In the genomic region with DNA sequence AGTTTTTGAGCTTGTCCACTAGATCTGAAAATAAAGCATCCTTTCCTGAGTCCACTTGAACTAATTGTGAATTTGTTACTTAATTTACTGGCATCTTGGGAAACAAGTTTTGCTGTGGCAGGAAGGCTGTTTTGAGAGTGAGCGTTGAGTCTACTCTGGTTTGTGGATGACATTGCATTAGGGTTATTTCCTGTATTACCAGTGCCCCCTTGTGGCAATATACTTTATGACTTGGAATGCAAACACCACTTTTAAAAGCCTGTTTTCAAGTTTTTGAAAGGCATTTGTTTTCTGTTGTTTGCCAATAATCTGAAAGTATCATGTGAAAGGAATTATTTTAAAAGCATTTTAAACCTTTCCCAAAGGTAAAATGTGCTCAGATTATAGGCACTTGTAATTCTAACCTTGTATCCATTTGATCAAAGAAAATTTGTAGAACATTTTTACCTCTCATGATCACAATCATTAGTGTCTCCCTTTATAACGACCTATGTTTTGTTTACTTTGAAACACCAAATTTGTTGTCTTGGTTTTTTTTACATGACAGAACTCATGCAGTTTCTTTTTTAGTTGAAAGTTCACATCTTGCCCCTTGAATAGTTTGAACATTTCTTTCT, we compare ENCODE assay signal across 8 cellular contexts. TPM values are rescaled to one million over a fixed set of nuclear protein-coding genes. Genes with fewer than 3 reads are reported as not detected.
DNase-seq lines count a peak whose midpoint lies in the region; ATAC-seq and TF ChIP-seq lines count a peak whose summit lies in the region.

No MANE protein-coding gene starts in this region.

- H3K9me3 ChIP-seq in DND-41 (ENCODE audit: insufficient read depth, low read length, severe bottlenecking): no peaks in the 10 kb centered on the region
- H3K9me3 ChIP-seq in endodermal cell (ENCODE audit: control insufficient read depth, low read length): no peaks in the 10 kb centered on the region

- H2BK5ac ChIP-seq in mesendoderm (ENCODE audit: low read length): no peak overlapping the region

- H3K36me3 ChIP-seq in DND-41 (ENCODE audit: insufficient read depth, low read length) (no peaks in the 10 kb centered on the region), endodermal cell (ENCODE audit: control insufficient read depth, insufficient read depth, low read length) (no peaks in the 10 kb centered on the region), mesendoderm (ENCODE audit: control insufficient read depth, insufficient read depth, low read length) (no peaks in the 10 kb centered on the region)

- H2AK5ac ChIP-seq in mesendoderm (ENCODE audit: low read length): no peak overlapping the region

- H3K27ac Mint-ChIP-seq in endodermal cell: no peak overlapping the region

- peak overlapping the region; percentile 59; the same call in 1 of the 2 replicates for H2AFZ ChIP-seq in DND-41 (ENCODE audit: low read depth, low read length)

- no peaks in the 10 kb centered on the region for H3K27me3 Mint-ChIP-seq in endodermal cell (ENCODE audit: insufficient read depth)

- H4K8ac ChIP-seq in mesendoderm (ENCODE audit: low read depth, low read length): no peak overlapping the region

- no peaks in the 10 kb centered on the region for H3K79me1 ChIP-seq in mesendoderm (ENCODE audit: low read length)

- H3K79me2 ChIP-seq in DND-41 (ENCODE audit: insufficient read depth, low read length) (no peaks in the 10 kb centered on the region), mesendoderm (ENCODE audit: control insufficient read depth, insufficient read depth, low read length) (no peaks in the 10 kb centered on the region)

- H3K9ac ChIP-seq in DND-41 (ENCODE audit: low read depth, low read length): no peak overlapping the region
- no peak overlapping the region for H3K9ac ChIP-seq in endodermal cell (ENCODE audit: extremely low read depth, low read length, poor library complexity, severe bottlenecking)
- H3K9ac ChIP-seq in mesendoderm (ENCODE audit: low read length): no peak overlapping the region

- H3K36me3 Mint-ChIP-seq in endodermal cell (ENCODE audit: low read depth): no peaks in the 10 kb centered on the region

- no peak overlapping the region for H3K23ac ChIP-seq in mesendoderm (ENCODE audit: low read length)

- H3K9me3 Mint-ChIP-seq in endodermal cell: no peaks in the 10 kb centered on the region

- WGBS in endodermal cell (ENCODE audit: insufficient coverage in 1 of 2, insufficient read length in 1 of 2), 2 experiments: 29 to 55% methylated on average over 2 of the region's 2 CpGs
- WGBS in mesendoderm (ENCODE audit: extremely low coverage, insufficient coverage, low lambda C conversion rate): no CpG with 5 or more reads among the region's 2 CpGs

- H3K18ac ChIP-seq in mesendoderm (ENCODE audit: low read length): no peak overlapping the region

- H3K4me1 ChIP-seq in DND-41 (ENCODE audit: insufficient read depth, low read length): peaks cover 3% of the 10 kb centered on the region; the same call in 1 of the 2 replicates
- H3K4me1 ChIP-seq in endodermal cell (ENCODE audit: control insufficient read depth, insufficient read depth, low read length): no peaks in the 10 kb centered on the region
- H3K4me1 ChIP-seq in mesendoderm (ENCODE audit: control insufficient read depth, low read depth, low read length): no peaks in the 10 kb centered on the region

- no peak overlapping the region for H2BK15ac ChIP-seq in mesendoderm (replicated peaks; ENCODE audit: low read depth)

- DNase-seq in A172 (ENCODE audit: low spot score): peak; percentile 55
- DNase-seq in DND-41: peak; percentile 42
- DNase-seq in Jurkat, Clone E6-1 (ENCODE audit: low read depth, low spot score): peak; percentile 80
- peak; percentile 43 for DNase-seq in SK-N-DZ (ENCODE audit: low spot score)
- DNase-seq in endodermal cell: peak; percentile 56
- peak; percentile 77 for DNase-seq in mesendoderm

- H3K4me3 ChIP-seq in DND-41 (ENCODE audit: low read depth in 1 of 2, low read length in 2 of 2) (no peak overlapping the region), endodermal cell (ENCODE audit: low read length) (no peak overlapping the region), mesendoderm (ENCODE audit: low read length) (no peak overlapping the region)
- no peak overlapping the region for H3K4me3 ChIP-seq in Jurkat, Clone E6-1 (ENCODE audit: low read length)

- no peak overlapping the region for H3K56ac ChIP-seq in mesendoderm (ENCODE audit: low read length)

- H3K27me3 ChIP-seq in DND-41 (ENCODE audit: insufficient read depth, low read length, poor library complexity) (peaks cover 9% of the 10 kb centered on the region), endodermal cell (ENCODE audit: control insufficient read depth, insufficient read depth, low read length, poor library complexity, severe bottlenecking) (no peaks in the 10 kb centered on the region), mesendoderm (ENCODE audit: insufficient read depth, low read length, poor library complexity) (no peaks in the 10 kb centered on the region)

- no peak overlapping the region for H3K4me2 ChIP-seq in DND-41 (ENCODE audit: insufficient read depth, low read length)
- H3K4me2 ChIP-seq in mesendoderm (ENCODE audit: low read length): no peak overlapping the region

- peak; percentile 97 for ATAC-seq in DND-41 (ENCODE audit: insufficient read depth, low read depth)
- peak; percentile 92 for ATAC-seq in GM21717 (IDR thresholded peaks at IDR 0.05; ENCODE audit: unreplicated experiment)
- no peak for ATAC-seq in HG02588 (IDR thresholded peaks at IDR 0.05; ENCODE audit: unreplicated experiment)

- no peaks in the 10 kb centered on the region for H4K20me1 ChIP-seq in DND-41 (ENCODE audit: insufficient read depth, low read length)

- no peak overlapping the region for H3K4me3 Mint-ChIP-seq in endodermal cell

- H4K5ac ChIP-seq in mesendoderm (ENCODE audit: low read length): no peak overlapping the region

- no peak overlapping the region for H3K4ac ChIP-seq in mesendoderm (ENCODE audit: low read depth, low read length)

- H2BK120ac ChIP-seq in mesendoderm (ENCODE audit: low read depth, low read length): no peak overlapping the region

- peak; percentile 88 for TF ChIP-seq CTCF in DND-41 (IDR thresholded peaks at IDR 0.05; ENCODE audit: borderline replicate concordance, extremely low read depth, low read length, poor library complexity, severe bottlenecking)
- peak; percentile 90 for TF ChIP-seq CTCF in endodermal cell (conservative IDR thresholded peaks at IDR 0.05)

- H3K27ac ChIP-seq in DND-41 (ENCODE audit: low read length): no peak overlapping the region
- no peak overlapping the region for H3K27ac ChIP-seq in endodermal cell (ENCODE audit: low read depth, low read length)
- H3K27ac ChIP-seq in mesendoderm (ENCODE audit: low read depth, low read length): no peak overlapping the region

- H3K4me1 Mint-ChIP-seq in endodermal cell: peaks cover 7% of the 10 kb centered on the region

RNA-seq across cellular contexts. Expression of a gene that starts 18.0 kb away (rescaled TPM):
- 13.1 and 15.7 TPM in 2 replicates for total RNA-seq in A172 (2014; rRNA removed; shearing (Covaris generic))
- polyA plus RNA-seq in Jurkat, Clone E6-1 (2012; ENCODE audit: insufficient read depth, insufficient read length): 5.5 TPM
- polyA plus RNA-seq in SK-N-DZ (2014; cell fraction: cytosol; rRNA removed): 5.0 and 8.9 TPM in 2 replicates
- polyA plus RNA-seq in SK-N-DZ (2014; cell fraction: nucleus; rRNA removed): 5.6 and 7.5 TPM in 2 replicates
- 1 to 10 TPM; 2.2 to 3.7 TPM for total RNA-seq in endodermal cell
- polyA plus RNA-seq in endodermal cell (2013, experiment 1 of 2): 5.8 TPM
- 4.5 TPM for polyA plus RNA-seq in endodermal cell (2013, experiment 2 of 2)
- 1.4 TPM for polyA plus RNA-seq in mesendoderm (2013, experiment 1 of 2)
- polyA plus RNA-seq in mesendoderm (2013, experiment 2 of 2): 1.3 TPM
